In genomic region chr11:71638801-71639519, GRCh38 we compare ENCODE assay signal across 9 cellular contexts. TPM values are rescaled to one million over a fixed set of nuclear protein-coding genes. Genes with fewer than 3 reads are reported as not detected.
A peak's percentile ranks its signal among the peaks of the same experiment; 100 is the strongest.
DNase-seq lines count a peak whose midpoint lies in the region; ATAC-seq and TF ChIP-seq lines count a peak whose summit lies in the region.
"Not testable (repeated sequence)": the region's sequence is repeated elsewhere in the genome, so short reads cannot be mapped to it uniquely, and the experiment has no call there.
"Had no signal": no experiment of that assay in that cellular context is flagged by ENCODE, and none has a peak within 500 bp of the region (broad histone marks: within the 10 kb centered on the region; RNA-seq: fewer than 3 reads in every experiment).

No MANE protein-coding gene starts in this region.

- not testable (repeated sequence) for H3K4me1 Mint-ChIP-seq in osteocyte (ENCODE audit: unreplicated experiment); stimulated activated memory B cell treated with anti-CD40 and anti-IgM and Interleukin-4, amounts not matched to agents 10 μg/mL and 1 μg/mL and 100 μg/mL, for 72 hours

- peaks cover 31% of the 10 kb centered on the region for H3K27me3 Mint-ChIP-seq in osteocyte (ENCODE audit: unreplicated experiment)
- H3K27me3 Mint-ChIP-seq in stimulated activated memory B cell treated with anti-CD40 and anti-IgM and Interleukin-4, amounts not matched to agents 10 μg/mL and 1 μg/mL and 100 μg/mL, for 72 hours = peaks cover 62% of the 10 kb centered on the region

- not testable (repeated sequence) for H3K79me2 ChIP-seq in OCI-LY3 (ENCODE audit: low read length)

- peaks cover 14% of the 10 kb centered on the region for H3K27me3 ChIP-seq in HUES48 (ENCODE audit: control insufficient read depth, insufficient read depth, low read length)
- H3K27me3 ChIP-seq in OCI-LY3 (ENCODE audit: low read depth, low read length); breast epithelium; right cardiac atrium (ENCODE audit: control insufficient read depth, insufficient read depth): not testable (repeated sequence)

- H3K4me1 ChIP-seq in HUES48 (ENCODE audit: control insufficient read depth, insufficient read depth, low read length); OCI-LY3 (ENCODE audit: low read length); breast epithelium; right cardiac atrium (ENCODE audit: control insufficient read depth, insufficient read depth, low read length): not testable (repeated sequence)

- peak overlapping the region; percentile 50 for H3K4me3 Mint-ChIP-seq in osteocyte (ENCODE audit: unreplicated experiment)
- peak overlapping the region; percentile 40 for H3K4me3 Mint-ChIP-seq in stimulated activated memory B cell treated with anti-CD40 and anti-IgM and Interleukin-4, amounts not matched to agents 10 μg/mL and 1 μg/mL and 100 μg/mL, for 72 hours

- not testable (repeated sequence) for ATAC-seq in right cardiac atrium; stimulated activated memory B cell treated with anti-CD40 and anti-IgM and Interleukin-4, amounts not matched to agents 10 μg/mL and 1 μg/mL and 100 μg/mL, for 72 hours

- TF ChIP-seq POLR2A in breast epithelium (IDR thresholded peaks at IDR 0.05) = not testable (repeated sequence)

- H3K4me2 ChIP-seq in OCI-LY3 (ENCODE audit: low read length) = peak overlapping the region; percentile 70

- peak; percentile 3 for DNase-seq in COLO829 (ENCODE audit: low spot score)
- peak; percentile 64 to 72 for DNase-seq in activated CD4-positive, alpha-beta T cell treated with anti-CD3 and anti-CD28 coated beads, Interleukin-2, amount 50 U/mL, for 48 hours
- peak in 1 of 2 donors; percentile 22 for DNase-seq in breast epithelium (ENCODE audit: low spot score in 2 of 2)
- DNase-seq in right cardiac atrium = peak; percentile 51 to 82 (median 78)
- peak; percentile 89 for DNase-seq in osteocyte (ENCODE audit: extremely low spot score, unreplicated experiment)

- not testable (repeated sequence) for H3K9me3 ChIP-seq in HUES48 (ENCODE audit: control insufficient read depth, insufficient read depth, low read length); OCI-LY3 (ENCODE audit: insufficient read depth, low read length); breast epithelium; right cardiac atrium (ENCODE audit: control insufficient read depth, low read length)

- TF ChIP-seq CTCF in OCI-LY3 (IDR thresholded peaks at IDR 0.05; ENCODE audit: low read depth, low read length) (peak; percentile 52), breast epithelium (IDR thresholded peaks at IDR 0.05) (peak in 2 of 3 donors; percentile 16 to 44), osteocyte (IDR thresholded peaks at IDR 0.05) (peak; percentile 74)

- H3K4me3 ChIP-seq in HUES48 (ENCODE audit: low read depth, low read length) = peak overlapping the region; percentile 59; the same call in 1 of the 2 replicates
- peak overlapping the region; percentile 58 for H3K4me3 ChIP-seq in OCI-LY3 (ENCODE audit: low read length)
- peak overlapping the region; percentile 20 to 56 (median 38) for H3K4me3 ChIP-seq in breast epithelium
- H3K4me3 ChIP-seq in right cardiac atrium (ENCODE audit: low read length) = peak overlapping the region; percentile 9

- not testable (repeated sequence) for H2AFZ ChIP-seq in OCI-LY3 (ENCODE audit: low read depth, low read length)

- H3K36me3 Mint-ChIP-seq in osteocyte (ENCODE audit: unreplicated experiment); stimulated activated memory B cell treated with anti-CD40 and anti-IgM and Interleukin-4, amounts not matched to agents 10 μg/mL and 1 μg/mL and 100 μg/mL, for 72 hours: not testable (repeated sequence)

- not testable (repeated sequence) for H4K20me1 ChIP-seq in OCI-LY3 (ENCODE audit: insufficient read depth, low read length)

- H3K36me3 ChIP-seq in HUES48 (ENCODE audit: control insufficient read depth, insufficient read depth, low read length); OCI-LY3 (replicated peaks; ENCODE audit: low read depth, low read length); breast epithelium: not testable (repeated sequence)

- not testable (repeated sequence) for H3K27ac Mint-ChIP-seq in osteocyte (ENCODE audit: unreplicated experiment); stimulated activated memory B cell treated with anti-CD40 and anti-IgM and Interleukin-4, amounts not matched to agents 10 μg/mL and 1 μg/mL and 100 μg/mL, for 72 hours

- H3K9ac ChIP-seq in HUES48 (ENCODE audit: low read depth, low read length); OCI-LY3 (ENCODE audit: low read length): not testable (repeated sequence)

- WGBS in right cardiac atrium = 11% methylated on average over 41 of the region's 48 CpGs

- intact Hi-C loops in breast epithelium (cut with DNase I; ENCODE audit: low total_unique reads); right cardiac atrium (cut with DNase I): not testable (repeated sequence)

- not testable (repeated sequence) for H3K27ac ChIP-seq in HUES48 (ENCODE audit: low read depth, low read length); OCI-LY3 (ENCODE audit: low read length); breast epithelium; right cardiac atrium (ENCODE audit: low read length)

- H3K9me3 Mint-ChIP-seq in osteocyte (ENCODE audit: unreplicated experiment); stimulated activated memory B cell treated with anti-CD40 and anti-IgM and Interleukin-4, amounts not matched to agents 10 μg/mL and 1 μg/mL and 100 μg/mL, for 72 hours: not testable (repeated sequence)

RNA-seq across cellular contexts. Expression of gene KRTAP5-11, which starts 56.3 kb away (rescaled TPM):
- total RNA-seq in breast epithelium (not detected), right cardiac atrium (not detected), osteocyte (not detected in 2 replicates)
- not detected for polyA plus RNA-seq in right cardiac atrium
- total RNA-seq: mesenteric fat pad had no signal

Comparison
In these comparisons a context has a peak if more than half of its experiments do, and no peak if none do; other contexts are left out.
1. H3K4me3 ChIP-seq: peak in every context shown above with its lines; median percentile 59 in HUES48; 58 in OCI-LY3; 38 in breast epithelium; 9 in right cardiac atrium.